Comparison of ENCODE assay signal across 2 cellular contexts in genomic region chr11:57278721-57279095, GRCh38.
TF ChIP-seq lines count a peak whose summit lies in the region.

No MANE protein-coding gene starts in this region.

TF ChIP-seq in HepG2, 621 proteins besides CTCF, POLR2A, EP300 and RAD21:
- TF ChIP-seq CBX1 (IDR thresholded peaks at IDR 0.05; ENCODE audit: low read depth) = no peak
- TF ChIP-seq, protein P1, sequence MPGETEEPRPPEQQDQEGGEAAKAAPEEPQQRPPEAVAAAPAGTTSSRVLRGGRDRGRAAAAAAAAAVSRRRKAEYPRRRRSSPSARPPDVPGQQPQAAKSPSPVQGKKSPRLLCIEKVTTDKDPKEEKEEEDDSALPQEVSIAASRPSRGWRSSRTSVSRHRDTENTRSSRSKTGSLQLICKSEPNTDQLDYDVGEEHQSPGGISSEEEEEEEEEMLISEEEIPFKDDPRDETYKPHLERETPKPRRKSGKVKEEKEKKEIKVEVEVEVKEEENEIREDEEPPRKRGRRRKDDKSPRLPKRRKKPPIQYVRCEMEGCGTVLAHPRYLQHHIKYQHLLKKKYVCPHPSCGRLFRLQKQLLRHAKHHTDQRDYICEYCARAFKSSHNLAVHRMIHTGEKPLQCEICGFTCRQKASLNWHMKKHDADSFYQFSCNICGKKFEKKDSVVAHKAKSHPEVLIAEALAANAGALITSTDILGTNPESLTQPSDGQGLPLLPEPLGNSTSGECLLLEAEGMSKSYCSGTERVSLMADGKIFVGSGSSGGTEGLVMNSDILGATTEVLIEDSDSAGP (CRISPR knock-in tag; IDR thresholded peaks at IDR 0.05; ENCODE audit: borderline replicate concordance) = no peak
- TF ChIP-seq SMYD3 (CRISPR knock-in tag; IDR thresholded peaks at IDR 0.05) = no peak

TF ChIP-seq in WTC11, 78 proteins besides CTCF, POLR2A, EP300 and RAD21:
- TF ChIP-seq CDX4 (CRISPR knock-in tag; IDR thresholded peaks at IDR 0.05; ENCODE audit: borderline replicate concordance) (no peak), EMX1 (CRISPR knock-in tag; IDR thresholded peaks at IDR 0.05) (no peak), STAT6 (CRISPR knock-in tag; conservative IDR thresholded peaks at IDR 0.05; ENCODE audit: low read depth) (no peak), SP1 (CRISPR knock-in tag; conservative IDR thresholded peaks at IDR 0.05) (no peak), FOXK1 (CRISPR knock-in tag; IDR thresholded peaks at IDR 0.05) (no peak), IRF2 (CRISPR knock-in tag; IDR thresholded peaks at IDR 0.05; ENCODE audit: borderline replicate concordance, low read depth) (no peak), ZNF671 (CRISPR knock-in tag; IDR thresholded peaks at IDR 0.05) (no peak), JAZF1 (CRISPR knock-in tag; IDR thresholded peaks at IDR 0.05) (no peak), ZNF219 (CRISPR knock-in tag; IDR thresholded peaks at IDR 0.05; ENCODE audit: borderline replicate concordance) (no peak), NR3C1 (CRISPR knock-in tag; conservative IDR thresholded peaks at IDR 0.05; ENCODE audit: low read depth) (no peak)
- TF ChIP-seq, protein P2, sequence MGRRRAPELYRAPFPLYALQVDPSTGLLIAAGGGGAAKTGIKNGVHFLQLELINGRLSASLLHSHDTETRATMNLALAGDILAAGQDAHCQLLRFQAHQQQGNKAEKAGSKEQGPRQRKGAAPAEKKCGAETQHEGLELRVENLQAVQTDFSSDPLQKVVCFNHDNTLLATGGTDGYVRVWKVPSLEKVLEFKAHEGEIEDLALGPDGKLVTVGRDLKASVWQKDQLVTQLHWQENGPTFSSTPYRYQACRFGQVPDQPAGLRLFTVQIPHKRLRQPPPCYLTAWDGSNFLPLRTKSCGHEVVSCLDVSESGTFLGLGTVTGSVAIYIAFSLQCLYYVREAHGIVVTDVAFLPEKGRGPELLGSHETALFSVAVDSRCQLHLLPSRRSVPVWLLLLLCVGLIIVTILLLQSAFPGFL (CRISPR knock-in tag; IDR thresholded peaks at IDR 0.05; ENCODE audit: borderline replicate concordance) = no peak
- TF ChIP-seq, protein P3, sequence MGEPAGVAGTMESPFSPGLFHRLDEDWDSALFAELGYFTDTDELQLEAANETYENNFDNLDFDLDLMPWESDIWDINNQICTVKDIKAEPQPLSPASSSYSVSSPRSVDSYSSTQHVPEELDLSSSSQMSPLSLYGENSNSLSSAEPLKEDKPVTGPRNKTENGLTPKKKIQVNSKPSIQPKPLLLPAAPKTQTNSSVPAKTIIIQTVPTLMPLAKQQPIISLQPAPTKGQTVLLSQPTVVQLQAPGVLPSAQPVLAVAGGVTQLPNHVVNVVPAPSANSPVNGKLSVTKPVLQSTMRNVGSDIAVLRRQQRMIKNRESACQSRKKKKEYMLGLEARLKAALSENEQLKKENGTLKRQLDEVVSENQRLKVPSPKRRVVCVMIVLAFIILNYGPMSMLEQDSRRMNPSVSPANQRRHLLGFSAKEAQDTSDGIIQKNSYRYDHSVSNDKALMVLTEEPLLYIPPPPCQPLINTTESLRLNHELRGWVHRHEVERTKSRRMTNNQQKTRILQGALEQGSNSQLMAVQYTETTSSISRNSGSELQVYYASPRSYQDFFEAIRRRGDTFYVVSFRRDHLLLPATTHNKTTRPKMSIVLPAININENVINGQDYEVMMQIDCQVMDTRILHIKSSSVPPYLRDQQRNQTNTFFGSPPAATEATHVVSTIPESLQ (CRISPR knock-in tag; IDR thresholded peaks at IDR 0.05) = no peak
- TF ChIP-seq, protein P4, sequence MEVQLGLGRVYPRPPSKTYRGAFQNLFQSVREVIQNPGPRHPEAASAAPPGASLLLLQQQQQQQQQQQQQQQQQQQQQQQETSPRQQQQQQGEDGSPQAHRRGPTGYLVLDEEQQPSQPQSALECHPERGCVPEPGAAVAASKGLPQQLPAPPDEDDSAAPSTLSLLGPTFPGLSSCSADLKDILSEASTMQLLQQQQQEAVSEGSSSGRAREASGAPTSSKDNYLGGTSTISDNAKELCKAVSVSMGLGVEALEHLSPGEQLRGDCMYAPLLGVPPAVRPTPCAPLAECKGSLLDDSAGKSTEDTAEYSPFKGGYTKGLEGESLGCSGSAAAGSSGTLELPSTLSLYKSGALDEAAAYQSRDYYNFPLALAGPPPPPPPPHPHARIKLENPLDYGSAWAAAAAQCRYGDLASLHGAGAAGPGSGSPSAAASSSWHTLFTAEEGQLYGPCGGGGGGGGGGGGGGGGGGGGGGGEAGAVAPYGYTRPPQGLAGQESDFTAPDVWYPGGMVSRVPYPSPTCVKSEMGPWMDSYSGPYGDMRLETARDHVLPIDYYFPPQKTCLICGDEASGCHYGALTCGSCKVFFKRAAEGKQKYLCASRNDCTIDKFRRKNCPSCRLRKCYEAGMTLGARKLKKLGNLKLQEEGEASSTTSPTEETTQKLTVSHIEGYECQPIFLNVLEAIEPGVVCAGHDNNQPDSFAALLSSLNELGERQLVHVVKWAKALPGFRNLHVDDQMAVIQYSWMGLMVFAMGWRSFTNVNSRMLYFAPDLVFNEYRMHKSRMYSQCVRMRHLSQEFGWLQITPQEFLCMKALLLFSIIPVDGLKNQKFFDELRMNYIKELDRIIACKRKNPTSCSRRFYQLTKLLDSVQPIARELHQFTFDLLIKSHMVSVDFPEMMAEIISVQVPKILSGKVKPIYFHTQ (CRISPR knock-in tag; IDR thresholded peaks at IDR 0.05) = no peak
- TF ChIP-seq, protein P5, sequence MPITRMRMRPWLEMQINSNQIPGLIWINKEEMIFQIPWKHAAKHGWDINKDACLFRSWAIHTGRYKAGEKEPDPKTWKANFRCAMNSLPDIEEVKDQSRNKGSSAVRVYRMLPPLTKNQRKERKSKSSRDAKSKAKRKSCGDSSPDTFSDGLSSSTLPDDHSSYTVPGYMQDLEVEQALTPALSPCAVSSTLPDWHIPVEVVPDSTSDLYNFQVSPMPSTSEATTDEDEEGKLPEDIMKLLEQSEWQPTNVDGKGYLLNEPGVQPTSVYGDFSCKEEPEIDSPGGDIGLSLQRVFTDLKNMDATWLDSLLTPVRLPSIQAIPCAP (CRISPR knock-in tag; IDR thresholded peaks at IDR 0.05) = no peak
